Comparison of ENCODE assay signal across 8 cellular contexts in genomic region chr1:217482356-217483102, GRCh38.
DNase-seq lines count a peak whose midpoint lies in the region; ATAC-seq and TF ChIP-seq lines count a peak whose summit lies in the region.

No MANE protein-coding gene starts in this region.

- H3K27ac Mint-ChIP-seq in immature natural killer cell = peak overlapping the region; percentile 34 to 78 (median 58)

- H3K4me1 Mint-ChIP-seq in immature natural killer cell = peaks cover 18 to 40% of the 10 kb centered on the region in 2 donors

- WGBS in heart right ventricle, 2 donors = 77 to 81% methylated on average over 3 of the region's 3 CpGs

- H3K36me3 ChIP-seq in right atrium auricular region (no peaks in the 10 kb centered on the region), heart right ventricle (peaks cover 0 to 28% (median 4%) of the 10 kb centered on the region in 9 donors)

- H3K4me3 Mint-ChIP-seq in immature natural killer cell = peak overlapping the region in 4 of 5 donors; percentile 4 to 49 (median 8)

- TF ChIP-seq CTCF in right atrium auricular region (IDR thresholded peaks at IDR 0.05) = no peak
- TF ChIP-seq CTCF in heart right ventricle (IDR thresholded peaks at IDR 0.05) = no peak

- peaks cover 0 to 2% (median 2%) of the 10 kb centered on the region in 3 donors for H3K27me3 Mint-ChIP-seq in immature natural killer cell (ENCODE audit: low read depth in 3 of 3)

- H3K4me3 ChIP-seq in right atrium auricular region (no peak overlapping the region), heart right ventricle (no peak overlapping the region)

- H3K4me1 ChIP-seq in right atrium auricular region = no peaks in the 10 kb centered on the region
- peaks cover 0 to 4% (median 0%) of the 10 kb centered on the region in 9 donors for H3K4me1 ChIP-seq in heart right ventricle

- H3K9me3 Mint-ChIP-seq in immature natural killer cell = peaks cover 2 to 27% (median 10%) of the 10 kb centered on the region in 6 donors

- intact Hi-C loops in heart right ventricle (cut with DNase I) = no loop called here

- H3K27ac ChIP-seq in right atrium auricular region = no peak overlapping the region
- no peak overlapping the region for H3K27ac ChIP-seq in heart right ventricle

- peak; percentile 74 for DNase-seq in AG08395 (ENCODE audit: low spot score)
- peak in 2 of 3 donors; percentile 10 to 17 for DNase-seq in immature natural killer cell
- no peak for DNase-seq in right atrium auricular region (ENCODE audit: low spot score)
- DNase-seq in NCI-H82 treated with DMSO at 0.1 percent for 48 hours (lab: John Stamatoyannopoulos, UW; ENCODE audit: unreplicated experiment) = no peak
- DNase-seq in heart right ventricle = no peak

- H3K9me3 ChIP-seq in right atrium auricular region (peaks cover 3 to 11% of the 10 kb centered on the region in 2 donors), heart right ventricle (peaks cover 0 to 22% (median 5%) of the 10 kb centered on the region in 11 donors)

- peaks cover 16 to 38% (median 34%) of the 10 kb centered on the region in 3 donors for H3K36me3 Mint-ChIP-seq in immature natural killer cell

- H3K27me3 ChIP-seq in right atrium auricular region (no peaks in the 10 kb centered on the region), heart right ventricle (no peaks in the 10 kb centered on the region)

- ATAC-seq in GM19043 (IDR thresholded peaks at IDR 0.05; ENCODE audit: low read depth, unreplicated experiment) = peak; percentile 99
- peak; percentile 98 for ATAC-seq in HG03159 (IDR thresholded peaks at IDR 0.05; ENCODE audit: unreplicated experiment)
- ATAC-seq in activated CD4-positive, CD25-positive, alpha-beta regulatory T cell treated with anti-CD3 and anti-CD28 coated beads, Interleukin-2, amount 50 U/mL, for 24 hours = peak; percentile 99 to 100
- no peak for ATAC-seq in heart right ventricle

Comparison
In these comparisons a context has a peak if more than half of its experiments do, and no peak if none do; other contexts are left out.
1. DNase-seq: peak in AG08395 (single experiment) and immature natural killer cell (2 of 3); none in right atrium auricular region (single experiment), NCI-H82 treated with DMSO at 0.1 percent for 48 hours (single experiment) and heart right ventricle (0 of 2).
2. ATAC-seq: peak in GM19043 (single experiment), HG03159 (single experiment) and activated CD4-positive, CD25-positive, alpha-beta regulatory T cell treated with anti-CD3 and anti-CD28 coated beads, Interleukin-2, amount 50 U/mL, for 24 hours (2 of 2); none in heart right ventricle (0 of 8).